ENCODE assay signal across 9 cellular contexts in genomic region chr2:10790228-10790973, GRCh38. TPM values are rescaled to one million over a fixed set of nuclear protein-coding genes. Genes with fewer than 3 reads are reported as not detected.
A peak's percentile ranks its signal among the peaks of the same experiment; 100 is the strongest.
DNase-seq lines count a peak whose midpoint lies in the region; ATAC-seq and TF ChIP-seq lines count a peak whose summit lies in the region.
"Had no signal": no experiment of that assay in that cellular context is flagged by ENCODE, and none has a peak within 500 bp of the region (broad histone marks: within the 10 kb centered on the region; RNA-seq: fewer than 3 reads in every experiment).

No MANE protein-coding gene starts in this region.

- ATAC-seq in GM18861 (IDR thresholded peaks at IDR 0.05; ENCODE audit: unreplicated experiment) = peak; percentile 42
- peak; percentile 86 for ATAC-seq in GM21528 (IDR thresholded peaks at IDR 0.05; ENCODE audit: low FRiP score, unreplicated experiment)
- peak; percentile 79 for ATAC-seq in HG03521 (IDR thresholded peaks at IDR 0.05; ENCODE audit: unreplicated experiment)
- peak; percentile 87 for ATAC-seq in mucosa of descending colon

- POLR2A ChIA-PET in GM10248 (lab: Yijun Ruan, JAX) = interaction anchor here (0.6 kb wide), 1 partner anchor 733 kb away, joined by 3 read pairs; no protein-coding TSS in a partner anchor

- no peak overlapping the region for H3K27ac ChIP-seq in testis

- WGBS in testis, 2 donors = 90 to 91% methylated on average over 6 of the region's 6 CpGs

- H3K4me3 ChIP-seq in mucosa of descending colon (no peak overlapping the region), testis (no peak overlapping the region)
- H3K4me3 ChIP-seq: skin epidermis had no signal

- H3K4me1 ChIP-seq in mucosa of descending colon (ENCODE audit: low read depth) (peaks cover 16% of the 10 kb centered on the region), testis (no peaks in the 10 kb centered on the region)

- no peak for TF ChIP-seq CTCF in mucosa of descending colon (IDR thresholded peaks at IDR 0.05)
- no peak for TF ChIP-seq CTCF in testis (IDR thresholded peaks at IDR 0.05)
- no peak for TF ChIP-seq CTCF in GM10248 (IDR thresholded peaks at IDR 0.05; ENCODE audit: control extremely low read depth, extremely low read depth, low read depth, missing control alignments)

- H3K27me3 ChIP-seq in testis = no peaks in the 10 kb centered on the region

- intact Hi-C loops in mucosa of descending colon (cut with DNase I, micrococcal nuclease) (no loop called here), testis (cut with DNase I; ENCODE audit: low total_unique reads) (no loop called here)

- no peaks in the 10 kb centered on the region for H3K9me3 ChIP-seq in mucosa of descending colon
- no peaks in the 10 kb centered on the region for H3K9me3 ChIP-seq in testis

- DNase-seq in mucosa of descending colon = peak in 1 of 3 donors; percentile 49
- no peak for DNase-seq in hepatic stellate cell (ENCODE audit: low spot score)
- no peak for DNase-seq in activated gamma-delta T cell (lab: John Stamatoyannopoulos, UW)
- DNase-seq in testis = no peak
- DNase-seq in GM10248 (ENCODE audit: extremely low spot score) = no peak

- TF ChIP-seq POLR2A in testis (IDR thresholded peaks at IDR 0.05) = no peak

- H3K36me3 ChIP-seq in mucosa of descending colon (ENCODE audit: low read depth) (no peaks in the 10 kb centered on the region), testis (ENCODE audit: low read depth, missing control alignments) (no peaks in the 10 kb centered on the region)

- CTCF ChIA-PET in GM10248 (lab: Yijun Ruan, JAX) = interaction anchor here (1.4 to 3.4 kb wide), 3 partner anchors 8 to 42 kb away, joined by 4 to 10 read pairs (median 9); no protein-coding TSS in a partner anchor

RNA-seq across cellular contexts. Expression of gene PDIA6, which starts 22.2 kb away (rescaled TPM):
- total RNA-seq in mucosa of descending colon = 100 to 1,000 TPM; 121 to 168 (median 126) TPM
- total RNA-seq in testis = 10 to 100 TPM; 74.3 to 78.4 TPM
- polyA plus RNA-seq in testis (ENCODE audit: insufficient read depth, low read depth, low replicate concordance) = 123 TPM
